In genomic region chr6:31969712-31970603, GRCh38 we compare ENCODE assay signal across 8 cellular contexts. TPM values are rescaled to one million over a fixed set of nuclear protein-coding genes. Genes with fewer than 3 reads are reported as not detected.
DNase-seq lines count a peak whose midpoint lies in the region; ATAC-seq lines count a peak whose summit lies in the region.

No MANE protein-coding gene starts in this region.

- peak overlapping the region; percentile 100 for H3K27ac Mint-ChIP-seq in activated CD8-positive, alpha-beta memory T cell treated with anti-CD3 and anti-CD28 coated beads, Interleukin-2, amount 10 ng/mL, durations not matched to agents 7 days and 5 days
- peak overlapping the region; percentile 100 for H3K27ac Mint-ChIP-seq in activated CD4-positive, alpha-beta memory T cell treated with anti-CD3 and anti-CD28 coated beads for 36 hours
- peak overlapping the region; percentile 63 to 100 for H3K27ac Mint-ChIP-seq in stimulated activated naive CD8-positive, alpha-beta T cell treated with anti-CD3 and anti-CD28 coated beads, Interleukin-15, amount 100 ng/mL, for 72 hours

- peak overlapping the region; percentile 96 for H3K4me3 Mint-ChIP-seq in activated CD8-positive, alpha-beta memory T cell treated with anti-CD3 and anti-CD28 coated beads, Interleukin-2, amount 10 ng/mL, durations not matched to agents 7 days and 5 days
- peak overlapping the region; percentile 95 for H3K4me3 Mint-ChIP-seq in activated CD4-positive, alpha-beta memory T cell treated with anti-CD3 and anti-CD28 coated beads for 36 hours
- H3K4me3 Mint-ChIP-seq in stimulated activated naive CD8-positive, alpha-beta T cell treated with anti-CD3 and anti-CD28 coated beads, Interleukin-15, amount 100 ng/mL, for 72 hours = peak overlapping the region; percentile 78 to 87

- CTCF ChIA-PET in activated CD8-positive, alpha-beta memory T cell treated with anti-CD3 and anti-CD28 coated beads, Interleukin-2, amount 10 ng/mL, durations not matched to agents 7 days and 5 days (lab: Charles Lee) = interaction anchor here (1.2 to 4.4 kb wide), 3 partner anchors 11 to 47 kb away, joined by 3 to 27 read pairs (median 12); partner anchors contain the start of genes NELFE and SKIC2
- CTCF ChIA-PET in activated CD4-positive, alpha-beta memory T cell treated with anti-CD3 and anti-CD28 coated beads for 36 hours (lab: Charles Lee) = interaction anchor here (1.1 to 1.2 kb wide), 2 partner anchors 11 to 17 kb away, joined by 3 to 5 read pairs; partner anchors contain the start of genes NELFE and SKIC2

- no peaks in the 10 kb centered on the region for H3K27me3 Mint-ChIP-seq in activated CD8-positive, alpha-beta memory T cell treated with anti-CD3 and anti-CD28 coated beads, Interleukin-2, amount 10 ng/mL, durations not matched to agents 7 days and 5 days
- H3K27me3 Mint-ChIP-seq in activated CD4-positive, alpha-beta memory T cell treated with anti-CD3 and anti-CD28 coated beads for 36 hours = no peaks in the 10 kb centered on the region
- H3K27me3 Mint-ChIP-seq in stimulated activated naive CD8-positive, alpha-beta T cell treated with anti-CD3 and anti-CD28 coated beads, Interleukin-15, amount 100 ng/mL, for 72 hours = no peaks in the 10 kb centered on the region

- intact Hi-C loops in activated CD4-positive, alpha-beta memory T cell treated with anti-CD3 and anti-CD28 coated beads for 36 hours (cut with micrococcal nuclease) = loop anchor here (10.0 kb wide), 3 partner anchors 205 to 1005 kb away; partner anchors contain the start of genes AGPAT1, CLIC1 and RNF5

- DNase-seq in activated CD8-positive, alpha-beta memory T cell treated with anti-CD3 and anti-CD28 coated beads, Interleukin-2, amount 10 ng/mL, durations not matched to agents 7 days and 5 days = no peak
- DNase-seq in activated CD8-positive, alpha-beta memory T cell treated with anti-CD3 and anti-CD28 coated beads, Interleukin-2, amount 50 U/mL, for 4 hours = no peak
- no peak for DNase-seq in activated CD4-positive, alpha-beta memory T cell treated with anti-CD3 and anti-CD28 coated beads for 36 hours
- peak; percentile 64 for DNase-seq in glomerular visceral epithelial cell (ENCODE audit: extremely low spot score)
- no peak for DNase-seq in stimulated activated naive CD8-positive, alpha-beta T cell treated with anti-CD3 and anti-CD28 coated beads, Interleukin-15, amount 100 ng/mL, for 72 hours
- DNase-seq in Ammon's horn (ENCODE audit: low spot score) = no peak
- DNase-seq in NCI-H2081 treated with DMSO at 0.1 percent for 48 hours (lab: John Stamatoyannopoulos, UW) = no peak
- DNase-seq in occipital lobe (lab: John Stamatoyannopoulos, UW) = no peak

- H3K36me3 Mint-ChIP-seq in activated CD8-positive, alpha-beta memory T cell treated with anti-CD3 and anti-CD28 coated beads, Interleukin-2, amount 10 ng/mL, durations not matched to agents 7 days and 5 days = peaks cover 12% of the 10 kb centered on the region
- H3K36me3 Mint-ChIP-seq in activated CD4-positive, alpha-beta memory T cell treated with anti-CD3 and anti-CD28 coated beads for 36 hours = peaks cover 27% of the 10 kb centered on the region

- POLR2A ChIA-PET in activated CD4-positive, alpha-beta memory T cell treated with anti-CD3 and anti-CD28 coated beads for 36 hours (lab: Charles Lee) = interaction anchor here (0.7 to 4.2 kb wide), 3 partner anchors 11 to 318 kb away, joined by 3 to 39 read pairs (median 3); partner anchors contain the start of genes BAG6, NELFE and SKIC2

- no peak for ATAC-seq in activated CD8-positive, alpha-beta memory T cell treated with anti-CD3 and anti-CD28 coated beads, Interleukin-2, amount 10 ng/mL, durations not matched to agents 7 days and 5 days
- ATAC-seq in stimulated activated naive CD8-positive, alpha-beta T cell treated with anti-CD3 and anti-CD28 coated beads, Interleukin-15, amount 100 ng/mL, for 72 hours = no peak

- peaks cover 34% of the 10 kb centered on the region for H3K4me1 Mint-ChIP-seq in activated CD8-positive, alpha-beta memory T cell treated with anti-CD3 and anti-CD28 coated beads, Interleukin-2, amount 10 ng/mL, durations not matched to agents 7 days and 5 days
- peaks cover 39% of the 10 kb centered on the region for H3K4me1 Mint-ChIP-seq in activated CD4-positive, alpha-beta memory T cell treated with anti-CD3 and anti-CD28 coated beads for 36 hours (ENCODE audit: low read depth)
- H3K4me1 Mint-ChIP-seq in stimulated activated naive CD8-positive, alpha-beta T cell treated with anti-CD3 and anti-CD28 coated beads, Interleukin-15, amount 100 ng/mL, for 72 hours = peaks cover 58% of the 10 kb centered on the region

- H3K9me3 Mint-ChIP-seq in activated CD8-positive, alpha-beta memory T cell treated with anti-CD3 and anti-CD28 coated beads, Interleukin-2, amount 10 ng/mL, durations not matched to agents 7 days and 5 days (ENCODE audit: low read depth) = no peaks in the 10 kb centered on the region
- no peaks in the 10 kb centered on the region for H3K9me3 Mint-ChIP-seq in activated CD4-positive, alpha-beta memory T cell treated with anti-CD3 and anti-CD28 coated beads for 36 hours
- H3K9me3 Mint-ChIP-seq in stimulated activated naive CD8-positive, alpha-beta T cell treated with anti-CD3 and anti-CD28 coated beads, Interleukin-15, amount 100 ng/mL, for 72 hours = no peaks in the 10 kb centered on the region

RNA-seq across cellular contexts. Expression of gene DXO, which starts 2.0 kb away (rescaled TPM):
- 10 to 100 TPM; 17.4 to 18.7 TPM for total RNA-seq in activated CD8-positive, alpha-beta memory T cell treated with anti-CD3 and anti-CD28 coated beads, Interleukin-2, amount 10 ng/mL, durations not matched to agents 7 days and 5 days
- total RNA-seq in activated CD4-positive, alpha-beta memory T cell treated with anti-CD3 and anti-CD28 coated beads for 36 hours = 10 to 100 TPM; 10.8 to 12.3 TPM
- total RNA-seq in occipital lobe = 6.9 TPM

RNA-seq across cellular contexts. Expression of gene SKIC2, which starts 11.0 kb away (rescaled TPM):
- 10 to 100 TPM; 88.2 to 93.2 TPM for total RNA-seq in activated CD8-positive, alpha-beta memory T cell treated with anti-CD3 and anti-CD28 coated beads, Interleukin-2, amount 10 ng/mL, durations not matched to agents 7 days and 5 days
- total RNA-seq in activated CD4-positive, alpha-beta memory T cell treated with anti-CD3 and anti-CD28 coated beads for 36 hours = 100 to 1,000 TPM in 1 of 2 experiments, 10 to 100 TPM in 1; 95.7 to 101 TPM
- 27.6 TPM for total RNA-seq in occipital lobe

RNA-seq across cellular contexts. Expression of gene NELFE, which starts 11.2 kb away (rescaled TPM):
- 10 to 100 TPM; 75.7 to 79.7 TPM for total RNA-seq in activated CD8-positive, alpha-beta memory T cell treated with anti-CD3 and anti-CD28 coated beads, Interleukin-2, amount 10 ng/mL, durations not matched to agents 7 days and 5 days
- total RNA-seq in activated CD4-positive, alpha-beta memory T cell treated with anti-CD3 and anti-CD28 coated beads for 36 hours = 10 to 100 TPM; 87.1 to 89.0 TPM
- total RNA-seq in occipital lobe = 37.4 TPM

RNA-seq across cellular contexts. Expression of gene C4A, which starts 11.9 kb away (rescaled TPM):
- total RNA-seq in activated CD8-positive, alpha-beta memory T cell treated with anti-CD3 and anti-CD28 coated beads, Interleukin-2, amount 10 ng/mL, durations not matched to agents 7 days and 5 days = 1 to 10 TPM; 2.3 to 3.4 TPM
- 1 to 10 TPM; 4.5 to 4.8 TPM for total RNA-seq in activated CD4-positive, alpha-beta memory T cell treated with anti-CD3 and anti-CD28 coated beads for 36 hours
- 8.6 TPM for total RNA-seq in occipital lobe

RNA-seq across cellular contexts. Expression of gene CFB, which starts 24.1 kb away (rescaled TPM):
- total RNA-seq in activated CD8-positive, alpha-beta memory T cell treated with anti-CD3 and anti-CD28 coated beads, Interleukin-2, amount 10 ng/mL, durations not matched to agents 7 days and 5 days = under 1 TPM in 1 of 2 experiments, not detected in 1; 0.12 TPM
- under 1 TPM; 0.76 to 0.82 TPM for total RNA-seq in activated CD4-positive, alpha-beta memory T cell treated with anti-CD3 and anti-CD28 coated beads for 36 hours
- 0.62 TPM for total RNA-seq in occipital lobe
